ENCODE assay signal across 8 cellular contexts in genomic region chr15:59373215-59373614, GRCh38. TPM values are rescaled to one million over a fixed set of nuclear protein-coding genes. Genes with fewer than 3 reads are reported as not detected.
DNase-seq lines count a peak whose midpoint lies in the region; ATAC-seq, FAIRE-seq and TF ChIP-seq lines count a peak whose summit lies in the region.

No MANE protein-coding gene starts in this region.

- intact Hi-C loops in OCI-LY7 (cut with micrococcal nuclease; ENCODE audit: unreplicated experiment) = no loop called here
- intact Hi-C loops in endothelial cell of umbilical vein (cut with micrococcal nuclease) = loop anchor here (5.0 kb wide), 2 partner anchors 151 to 284 kb away; partner anchors contain the start of gene GTF2A2

- H3K36me3 ChIP-seq in BLaER1 treated with 17β-estradiol and CSF1 and Interleukin-3, amounts not matched to agents 10 nM and 100 nM = no peaks in the 10 kb centered on the region
- H3K36me3 ChIP-seq in OCI-LY7 (ENCODE audit: insufficient read depth, low read length) = no peaks in the 10 kb centered on the region
- no peaks in the 10 kb centered on the region for H3K36me3 ChIP-seq in endothelial cell of umbilical vein (ENCODE audit: control insufficient read depth in 2 of 2, extremely low read depth in 1 of 2, insufficient read depth in 2 of 2, low read length in 2 of 2)
- H3K36me3 ChIP-seq in neuron (ENCODE audit: insufficient read depth, low read length) = no peaks in the 10 kb centered on the region

- H3K9me2 ChIP-seq in OCI-LY7 (ENCODE audit: insufficient read depth, low read length) = no peaks in the 10 kb centered on the region

- H3K4me3 ChIP-seq in BLaER1 treated with 17β-estradiol and CSF1 and Interleukin-3, amounts not matched to agents 10 nM and 100 nM = peak overlapping the region in 6 of 10 experiments; percentile 58 to 94 (median 76); a peak in 8 of 20 replicates
- H3K4me3 ChIP-seq in OCI-LY7 (ENCODE audit: low read depth, low read length, poor library complexity, severe bottlenecking) = peak overlapping the region; percentile 67
- H3K4me3 ChIP-seq in endothelial cell of umbilical vein (replicated peaks in 1 of 3; ENCODE audit: insufficient read depth in 1 of 3, low read depth in 1 of 3, low read length in 3 of 3) = peak overlapping the region; percentile 85 to 91 (median 88)
- peak overlapping the region; percentile 75 for H3K4me3 ChIP-seq in neuron (ENCODE audit: low read length)

- no peak for ATAC-seq in GM18870 (IDR thresholded peaks at IDR 0.05; ENCODE audit: unreplicated experiment)

- H2AFZ ChIP-seq in OCI-LY7 (ENCODE audit: low read length) = no peak overlapping the region; the same call in 1 of the 2 replicates
- H2AFZ ChIP-seq in endothelial cell of umbilical vein (ENCODE audit: low read depth, low read length) = peak overlapping the region; percentile 92
- H2AFZ ChIP-seq in neuron (ENCODE audit: low read depth, low read length) = peak overlapping the region; percentile 96

- TF ChIP-seq POLR2A in endothelial cell of umbilical vein (IDR thresholded peaks at IDR 0.05; ENCODE audit: low read depth, low read length) = no peak

- TF ChIP-seq CTCF in OCI-LY7 (conservative IDR thresholded peaks at IDR 0.05; ENCODE audit: low read length) = no peak
- no peak for TF ChIP-seq CTCF in endothelial cell of umbilical vein (IDR thresholded peaks at IDR 0.05; ENCODE audit: extremely low read depth in 1 of 2, insufficient read depth in 1 of 2, low read depth in 1 of 2, low read length in 2 of 2)

- H4K20me1 ChIP-seq in BLaER1 treated with 17β-estradiol and CSF1 and Interleukin-3, amounts not matched to agents 10 nM and 100 nM = peaks cover 0 to 27% (median 0%) of the 10 kb centered on the region in 11 experiments; a peak in 6 of 22 replicates
- H4K20me1 ChIP-seq in OCI-LY7 (ENCODE audit: insufficient read depth, low read length) (no peaks in the 10 kb centered on the region), endothelial cell of umbilical vein (replicated peaks; ENCODE audit: control insufficient read depth, extremely low read depth, insufficient read depth, low read length) (no peaks in the 10 kb centered on the region)

- BruUV-seq in OCI-LY7 (replicated peaks; lab: Mats Ljungman, UMichigan) (no TSS peak), endothelial cell of umbilical vein (replicated peaks; lab: Mats Ljungman, UMichigan) (TSS peak; percentile 83)

- peak overlapping the region in 4 of 11 experiments; percentile 85 to 100 (median 86); a peak in 7 of 22 replicates for H3K4me2 ChIP-seq in BLaER1 treated with 17β-estradiol and CSF1 and Interleukin-3, amounts not matched to agents 10 nM and 100 nM
- H3K4me2 ChIP-seq in OCI-LY7 (ENCODE audit: low read length) (peak overlapping the region; percentile 87), endothelial cell of umbilical vein (ENCODE audit: insufficient read depth, low read length) (peak overlapping the region; percentile 98)

- H3K9me1 ChIP-seq in endothelial cell of umbilical vein (replicated peaks; ENCODE audit: control insufficient read depth, extremely low read depth, insufficient read depth, low read length) = no peaks in the 10 kb centered on the region

- no peak for DNase-seq in OCI-LY7 (ENCODE audit: low spot score)
- DNase-seq in endothelial cell of umbilical vein (ENCODE audit: low read depth, low spot score) = no peak
- DNase-seq in NCI-H2227 (lab: John Stamatoyannopoulos, UW; ENCODE audit: unreplicated experiment) = no peak
- no peak for DNase-seq in LoVo (ENCODE audit: low spot score)
- DNase-seq in HPDE6-E6E7 (ENCODE audit: extremely low spot score) = no peak

- peaks cover 0 to 6% (median 0%) of the 10 kb centered on the region in 11 experiments; a peak in 1 of 22 replicates for H3K9me3 ChIP-seq in BLaER1 treated with 17β-estradiol and CSF1 and Interleukin-3, amounts not matched to agents 10 nM and 100 nM (replicated peaks in 1 of 11)
- H3K9me3 ChIP-seq in OCI-LY7 (ENCODE audit: low read length) (no peaks in the 10 kb centered on the region), endothelial cell of umbilical vein (replicated peaks; ENCODE audit: control insufficient read depth, insufficient read depth, low read length) (no peaks in the 10 kb centered on the region), neuron (ENCODE audit: low read length) (no peaks in the 10 kb centered on the region)

- POLR2A ChIA-PET in OCI-LY7 (lab: Charles Lee) (no interaction called here), endothelial cell of umbilical vein (lab: Charles Lee) (interaction anchor here (0.6 to 1.4 kb wide), 18 partner anchors 19 to 384 kb away, joined by 3 to 10 read pairs (median 3); partner anchors contain the start of gene FAM81A)

- peaks cover 3 to 30% (median 17%) of the 10 kb centered on the region in 10 experiments; a peak in 19 of 20 replicates for H3K4me1 ChIP-seq in BLaER1 treated with 17β-estradiol and CSF1 and Interleukin-3, amounts not matched to agents 10 nM and 100 nM
- H3K4me1 ChIP-seq in OCI-LY7 (ENCODE audit: insufficient read depth, low read length, poor library complexity, severe bottlenecking) (peaks cover 27% of the 10 kb centered on the region), endothelial cell of umbilical vein (ENCODE audit: control insufficient read depth, extremely low read depth, insufficient read depth, low read length) (peaks cover 27% of the 10 kb centered on the region), neuron (ENCODE audit: insufficient read depth, low read length) (peaks cover 8% of the 10 kb centered on the region)

- FAIRE-seq in endothelial cell of umbilical vein (lab: Jason Lieb, UNC) = no peak

- CTCF ChIA-PET in OCI-LY7 (lab: Charles Lee; ENCODE audit: unreplicated experiment) = no interaction called here
- CTCF ChIA-PET in endothelial cell of umbilical vein (lab: Charles Lee) = interaction anchor here (0.8 to 2.2 kb wide), 7 partner anchors 17 to 203 kb away, joined by 3 to 18 read pairs (median 3); no protein-coding TSS in a partner anchor

- H3K27ac ChIP-seq in BLaER1 treated with 17β-estradiol and CSF1 and Interleukin-3, amounts not matched to agents 10 nM and 100 nM = no peak overlapping the region
- H3K27ac ChIP-seq in OCI-LY7 (ENCODE audit: low read depth, low read length, poor library complexity, severe bottlenecking) = no peak overlapping the region
- peak overlapping the region; percentile 82 for H3K27ac ChIP-seq in endothelial cell of umbilical vein (ENCODE audit: insufficient read depth, low read depth, low read length)

- dilution Hi-C loops in endothelial cell of umbilical vein (cut with MboI; ENCODE audit: extremely low pct_ligation_motif_present, low sequenced_read_pairs) = no loop called here

- H3K27me3 ChIP-seq in BLaER1 treated with 17β-estradiol and CSF1 and Interleukin-3, amounts not matched to agents 10 nM and 100 nM = peaks cover 27 to 64% (median 59%) of the 10 kb centered on the region in 11 experiments
- H3K27me3 ChIP-seq in endothelial cell of umbilical vein (ENCODE audit: control insufficient read depth in 2 of 2, insufficient read depth in 2 of 2, low read length in 2 of 2) (no peaks in the 10 kb centered on the region), neuron (ENCODE audit: insufficient read depth, low read length) (no peaks in the 10 kb centered on the region)

- H3K79me2 ChIP-seq in OCI-LY7 (ENCODE audit: insufficient read depth, low read depth, low read length) (no peaks in the 10 kb centered on the region), endothelial cell of umbilical vein (ENCODE audit: control insufficient read depth, insufficient read depth, low read length) (peaks cover 43% of the 10 kb centered on the region)

- H3K9ac ChIP-seq in BLaER1 treated with 17β-estradiol and CSF1 and Interleukin-3, amounts not matched to agents 10 nM and 100 nM = peak overlapping the region in 1 of 11 experiments; percentile 89; a peak in 1 of 22 replicates
- H3K9ac ChIP-seq in endothelial cell of umbilical vein (replicated peaks; ENCODE audit: extremely low read depth, insufficient read depth, low read length) = peak overlapping the region; percentile 88

TF ChIP-seq in endothelial cell of umbilical vein, 7 proteins besides CTCF, POLR2A, EP300 and RAD21:
- TF ChIP-seq MAX (IDR thresholded peaks at IDR 0.05; ENCODE audit: insufficient read depth, insufficient read length) = no peak
- TF ChIP-seq POLR2AphosphoS5 (IDR thresholded peaks at IDR 0.05; ENCODE audit: insufficient read depth, low read depth, low read length) = no peak
- TF ChIP-seq MYC (IDR thresholded peaks at IDR 0.05; ENCODE audit: low read depth, low read length) = no peak
- TF ChIP-seq FOS (IDR thresholded peaks at IDR 0.05; ENCODE audit: borderline replicate concordance, insufficient read depth, low read length) = no peak
- TF ChIP-seq JUN (IDR thresholded peaks at IDR 0.05; ENCODE audit: borderline replicate concordance, insufficient read depth, insufficient read length, low read depth) = no peak
- TF ChIP-seq EZH2 (IDR thresholded peaks at IDR 0.05; ENCODE audit: borderline replicate concordance, low read depth, low read length, severe bottlenecking) = no peak
- no peak for TF ChIP-seq GATA2 (IDR thresholded peaks at IDR 0.05; ENCODE audit: insufficient read depth, insufficient read length, low read depth, low read length)

RNA-seq across cellular contexts. Expression of gene MYO1E, which starts 0.5 kb away (rescaled TPM):
- 0.72 and 1.5 TPM in 2 replicates for total RNA-seq in OCI-LY7 (2014; rRNA removed; shearing (Covaris generic))
- total RNA-seq in OCI-LY7 (2022) = 17.3 and 26.5 TPM in 2 replicates
- 218 and 231 TPM in 2 replicates for total RNA-seq in endothelial cell of umbilical vein
- polyA plus RNA-seq in endothelial cell of umbilical vein = 31.6 and 33.4 TPM in 2 replicates
- polyA plus RNA-seq in endothelial cell of umbilical vein (2011; cell fraction: cytosol; rRNA removed) = 18.4 and 24.6 TPM in 2 replicates
- polyA plus RNA-seq in endothelial cell of umbilical vein (2011; cell fraction: nucleus; rRNA removed) = 56.7 and 57.1 TPM in 2 replicates
- 108 and 161 TPM in 2 replicates for polyA plus RNA-seq in endothelial cell of umbilical vein (2012)
- polyA minus RNA-seq in endothelial cell of umbilical vein = 96.0 and 102 TPM in 2 replicates
- 177 TPM for polyA minus RNA-seq in endothelial cell of umbilical vein (2011; cell fraction: cytosol; rRNA and poly(A)+ RNA removed)
- polyA minus RNA-seq in endothelial cell of umbilical vein (2011; cell fraction: nucleus; rRNA and poly(A)+ RNA removed) = 124 and 127 TPM in 2 replicates
